13 cellular contexts compared by ENCODE assay signal in genomic region chr11:86670179-86670578, GRCh38. TPM values are rescaled to one million over a fixed set of nuclear protein-coding genes. Genes with fewer than 3 reads are reported as not detected.
DNase-seq lines count a peak whose midpoint lies in the region; ATAC-seq and TF ChIP-seq lines count a peak whose summit lies in the region.
"Had no signal": no experiment of that assay in that cellular context is flagged by ENCODE, and none has a peak within 500 bp of the region (broad histone marks: within the 10 kb centered on the region; RNA-seq: fewer than 3 reads in every experiment).

No MANE protein-coding gene starts in this region.

- H3K4me1 Mint-ChIP-seq in WTC11 = peaks cover 25% of the 10 kb centered on the region

- POLR2A ChIA-PET in WTC11 (lab: Charles Lee) = no interaction called here

- peak overlapping the region; percentile 17 for H3K4me3 ChIP-seq in right cardiac atrium (ENCODE audit: low read length)

- H3K27ac ChIP-seq in right cardiac atrium (ENCODE audit: low read length) = peak overlapping the region; percentile 55
- H3K27ac ChIP-seq: BLaER1 treated with 17β-estradiol and CSF1 and Interleukin-3, amounts not matched to agents 10 nM and 100 nM; lower lobe of right lung had no signal

- H3K27ac Mint-ChIP-seq in WTC11 = no peak overlapping the region
- H3K27ac Mint-ChIP-seq: activated naive CD4-positive, alpha-beta T cell treated with anti-CD3 and anti-CD28 coated beads, Interleukin-2, amount 10 ng/mL, durations not matched to agents 7 days and 5 days; stimulated activated memory B cell treated with anti-CD40 and anti-IgM and Interleukin-4, amounts not matched to agents 10 μg/mL and 1 μg/mL and 100 μg/mL, for 72 hours had no signal

- H3K27me3 Mint-ChIP-seq in WTC11 (ENCODE audit: low read depth) = peaks cover 52% of the 10 kb centered on the region

- ATAC-seq in right cardiac atrium (no peak), WTC11 (no peak), HG03469 (IDR thresholded peaks at IDR 0.05; ENCODE audit: unreplicated experiment) (no peak)
- ATAC-seq: lower lobe of right lung; stimulated activated memory B cell treated with anti-CD40 and anti-IgM and Interleukin-4, amounts not matched to agents 10 μg/mL and 1 μg/mL and 100 μg/mL, for 72 hours had no signal

- H3K4me3 Mint-ChIP-seq in WTC11 = peak overlapping the region; percentile 9; the same call in 1 of the 2 replicates
- H3K4me3 Mint-ChIP-seq: activated naive CD4-positive, alpha-beta T cell treated with anti-CD3 and anti-CD28 coated beads, Interleukin-2, amount 10 ng/mL, durations not matched to agents 7 days and 5 days; stimulated activated memory B cell treated with anti-CD40 and anti-IgM and Interleukin-4, amounts not matched to agents 10 μg/mL and 1 μg/mL and 100 μg/mL, for 72 hours had no signal

- 59% methylated on average over 5 of the region's 5 CpGs for WGBS in right cardiac atrium

- H3K9me3 Mint-ChIP-seq in WTC11 = no peaks in the 10 kb centered on the region
- H3K9me3 Mint-ChIP-seq: activated naive CD4-positive, alpha-beta T cell treated with anti-CD3 and anti-CD28 coated beads, Interleukin-2, amount 10 ng/mL, durations not matched to agents 7 days and 5 days; stimulated activated memory B cell treated with anti-CD40 and anti-IgM and Interleukin-4, amounts not matched to agents 10 μg/mL and 1 μg/mL and 100 μg/mL, for 72 hours had no signal

- in situ Hi-C loops in GM13976 (cut with MboI; ENCODE audit: low sequenced_read_pairs, unreplicated experiment) = no loop called here

- H3K9me3 ChIP-seq in right cardiac atrium (ENCODE audit: control insufficient read depth, low read length) = no peaks in the 10 kb centered on the region
- H3K9me3 ChIP-seq: BLaER1 treated with 17β-estradiol and CSF1 and Interleukin-3, amounts not matched to agents 10 nM and 100 nM; lower lobe of right lung had no signal

- peaks cover 3% of the 10 kb centered on the region for H3K4me1 ChIP-seq in right cardiac atrium (ENCODE audit: control insufficient read depth, insufficient read depth, low read length)

- H3K36me3 Mint-ChIP-seq in WTC11 = no peaks in the 10 kb centered on the region
- H3K36me3 Mint-ChIP-seq: activated naive CD4-positive, alpha-beta T cell treated with anti-CD3 and anti-CD28 coated beads, Interleukin-2, amount 10 ng/mL, durations not matched to agents 7 days and 5 days; stimulated activated memory B cell treated with anti-CD40 and anti-IgM and Interleukin-4, amounts not matched to agents 10 μg/mL and 1 μg/mL and 100 μg/mL, for 72 hours had no signal

- TF ChIP-seq CTCF in WTC11 (IDR thresholded peaks at IDR 0.05) (no peak), GM13976 (IDR thresholded peaks at IDR 0.05; ENCODE audit: borderline replicate concordance, control extremely low read depth, extremely low read depth, insufficient read depth, missing control alignments) (no peak)

- intact Hi-C loops in right cardiac atrium (cut with DNase I) = loop anchor here in 2 of 4 donors (5.0 to 10.0 kb wide), 2 partner anchors 132 to 135 kb away; partner anchors contain the start of gene PRSS23 (in 2 of the 2)
- intact Hi-C loops in cardiac septum (cut with DNase I) = loop anchor here (5.0 kb wide), 2 partner anchors 48 to 132 kb away; partner anchors contain the start of gene PRSS23

- no peaks in the 10 kb centered on the region for H3K27me3 ChIP-seq in right cardiac atrium (ENCODE audit: control insufficient read depth, insufficient read depth)

- DNase-seq in right cardiac atrium = no peak
- no peak for DNase-seq in cardiac septum (ENCODE audit: low spot score)
- no peak for DNase-seq in WTC11 (ENCODE audit: low spot score)
- DNase-seq in hepatic stellate cell (ENCODE audit: low spot score) = peak; percentile 29
- DNase-seq in DMS153 (lab: John Stamatoyannopoulos, UW) = no peak
- no peak for DNase-seq in GM13976 (ENCODE audit: low spot score)
- DNase-seq in mucosa of gallbladder (ENCODE audit: low spot score) = no peak
- DNase-seq: activated CD4-positive, CD25-positive, alpha-beta regulatory T cell treated with anti-CD3 and anti-CD28 coated beads, Interleukin-2, amount 50 U/mL, for 72 hours; activated naive CD4-positive, alpha-beta T cell treated with anti-CD3 and anti-CD28 coated beads, Interleukin-2, amount 10 ng/mL, durations not matched to agents 7 days and 5 days; lower lobe of right lung had no signal

- CTCF ChIA-PET in WTC11 (lab: Charles Lee) = no interaction called here

TF ChIP-seq in WTC11, 78 proteins besides CTCF, POLR2A, EP300 and RAD21 (continues in another document):
- TF ChIP-seq, protein P1, sequence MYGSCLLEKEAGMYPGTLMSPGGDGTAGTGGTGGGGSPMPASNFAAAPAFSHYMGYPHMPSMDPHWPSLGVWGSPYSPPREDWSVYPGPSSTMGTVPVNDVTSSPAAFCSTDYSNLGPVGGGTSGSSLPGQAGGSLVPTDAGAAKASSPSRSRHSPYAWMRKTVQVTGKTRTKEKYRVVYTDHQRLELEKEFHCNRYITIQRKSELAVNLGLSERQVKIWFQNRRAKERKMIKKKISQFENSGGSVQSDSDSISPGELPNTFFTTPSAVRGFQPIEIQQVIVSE (CRISPR knock-in tag; IDR thresholded peaks at IDR 0.05; ENCODE audit: borderline replicate concordance) = no peak
- TF ChIP-seq, protein P2, sequence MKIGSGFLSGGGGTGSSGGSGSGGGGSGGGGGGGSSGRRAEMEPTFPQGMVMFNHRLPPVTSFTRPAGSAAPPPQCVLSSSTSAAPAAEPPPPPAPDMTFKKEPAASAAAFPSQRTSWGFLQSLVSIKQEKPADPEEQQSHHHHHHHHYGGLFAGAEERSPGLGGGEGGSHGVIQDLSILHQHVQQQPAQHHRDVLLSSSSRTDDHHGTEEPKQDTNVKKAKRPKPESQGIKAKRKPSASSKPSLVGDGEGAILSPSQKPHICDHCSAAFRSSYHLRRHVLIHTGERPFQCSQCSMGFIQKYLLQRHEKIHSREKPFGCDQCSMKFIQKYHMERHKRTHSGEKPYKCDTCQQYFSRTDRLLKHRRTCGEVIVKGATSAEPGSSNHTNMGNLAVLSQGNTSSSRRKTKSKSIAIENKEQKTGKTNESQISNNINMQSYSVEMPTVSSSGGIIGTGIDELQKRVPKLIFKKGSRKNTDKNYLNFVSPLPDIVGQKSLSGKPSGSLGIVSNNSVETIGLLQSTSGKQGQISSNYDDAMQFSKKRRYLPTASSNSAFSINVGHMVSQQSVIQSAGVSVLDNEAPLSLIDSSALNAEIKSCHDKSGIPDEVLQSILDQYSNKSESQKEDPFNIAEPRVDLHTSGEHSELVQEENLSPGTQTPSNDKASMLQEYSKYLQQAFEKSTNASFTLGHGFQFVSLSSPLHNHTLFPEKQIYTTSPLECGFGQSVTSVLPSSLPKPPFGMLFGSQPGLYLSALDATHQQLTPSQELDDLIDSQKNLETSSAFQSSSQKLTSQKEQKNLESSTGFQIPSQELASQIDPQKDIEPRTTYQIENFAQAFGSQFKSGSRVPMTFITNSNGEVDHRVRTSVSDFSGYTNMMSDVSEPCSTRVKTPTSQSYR (CRISPR knock-in tag; IDR thresholded peaks at IDR 0.05) = no peak
- TF ChIP-seq E2F4 (CRISPR knock-in tag; IDR thresholded peaks at IDR 0.05; ENCODE audit: borderline replicate concordance, low read depth) (no peak), ETV6 (CRISPR knock-in tag; IDR thresholded peaks at IDR 0.05) (no peak), ZNF232 (CRISPR knock-in tag; IDR thresholded peaks at IDR 0.05) (no peak), TP53 (CRISPR knock-in tag; IDR thresholded peaks at IDR 0.05) (no peak), NFE2L1 (CRISPR knock-in tag; IDR thresholded peaks at IDR 0.05) (no peak), TCF7 (CRISPR knock-in tag; IDR thresholded peaks at IDR 0.05; ENCODE audit: low read depth) (no peak)
- TF ChIP-seq, protein P3, sequence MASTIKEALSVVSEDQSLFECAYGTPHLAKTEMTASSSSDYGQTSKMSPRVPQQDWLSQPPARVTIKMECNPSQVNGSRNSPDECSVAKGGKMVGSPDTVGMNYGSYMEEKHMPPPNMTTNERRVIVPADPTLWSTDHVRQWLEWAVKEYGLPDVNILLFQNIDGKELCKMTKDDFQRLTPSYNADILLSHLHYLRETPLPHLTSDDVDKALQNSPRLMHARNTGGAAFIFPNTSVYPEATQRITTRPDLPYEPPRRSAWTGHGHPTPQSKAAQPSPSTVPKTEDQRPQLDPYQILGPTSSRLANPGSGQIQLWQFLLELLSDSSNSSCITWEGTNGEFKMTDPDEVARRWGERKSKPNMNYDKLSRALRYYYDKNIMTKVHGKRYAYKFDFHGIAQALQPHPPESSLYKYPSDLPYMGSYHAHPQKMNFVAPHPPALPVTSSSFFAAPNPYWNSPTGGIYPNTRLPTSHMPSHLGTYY (CRISPR knock-in tag; IDR thresholded peaks at IDR 0.05) = no peak

RNA-seq across cellular contexts. Expression of gene ME3, which starts 2.2 kb away (rescaled TPM):
- total RNA-seq in right cardiac atrium = 10 to 100 TPM; 20.8 to 24.0 (median 23.4) TPM
- 23.6 TPM for polyA plus RNA-seq in right cardiac atrium
- total RNA-seq in cardiac septum = 19.9 TPM
- 1.2 to 3.1 TPM (median 1.8 TPM) in 3 replicates for total RNA-seq in WTC11 (2021)
- 37.6 TPM for total RNA-seq in mucosa of gallbladder
